In genomic region chr3:10508619-10509260, GRCh38 we compare ENCODE assay signal across 1 cellular context.
A peak's percentile ranks its signal among the peaks of the same experiment; 100 is the strongest.
TF ChIP-seq lines count a peak whose summit lies in the region.

No MANE protein-coding gene starts in this region.

TF ChIP-seq in HepG2, 621 proteins besides CTCF, POLR2A, EP300 and RAD21 (continued from another document and continues in another):
- peak; percentile 72; the same call in 1 of the 2 replicates for TF ChIP-seq HOXD1 (CRISPR knock-in tag; IDR thresholded peaks at IDR 0.05)
- no peak for TF ChIP-seq ZUFSP (CRISPR knock-in tag; IDR thresholded peaks at IDR 0.05; ENCODE audit: borderline replicate concordance)
- TF ChIP-seq TOE1 (CRISPR knock-in tag; IDR thresholded peaks at IDR 0.05): no peak
- no peak for TF ChIP-seq ARNT (IDR thresholded peaks at IDR 0.05)
- no peak; the same call in 1 of the 2 replicates for TF ChIP-seq MXD1 (CRISPR knock-in tag; IDR thresholded peaks at IDR 0.05)
- peak; percentile 42; the same call in 1 of the 2 replicates for TF ChIP-seq ZNF646 (CRISPR knock-in tag; IDR thresholded peaks at IDR 0.05)
- TF ChIP-seq TBX2 (CRISPR knock-in tag; IDR thresholded peaks at IDR 0.05; ENCODE audit: borderline replicate concordance): peak; percentile 98
- no peak for TF ChIP-seq CAMTA2 (CRISPR knock-in tag; IDR thresholded peaks at IDR 0.05; ENCODE audit: borderline replicate concordance)
- TF ChIP-seq ATF3 (CRISPR knock-in tag; IDR thresholded peaks at IDR 0.05): peak; percentile 18; the same call in 1 of the 2 replicates
- TF ChIP-seq MED13 (CRISPR knock-in tag; IDR thresholded peaks at IDR 0.05): peak; percentile 51; the same call in 1 of the 2 replicates
- peak; percentile 98 for TF ChIP-seq SKIL (CRISPR knock-in tag; IDR thresholded peaks at IDR 0.05; ENCODE audit: borderline replicate concordance)
- peak; percentile 95 for TF ChIP-seq TFAP4 (IDR thresholded peaks at IDR 0.05; ENCODE audit: borderline replicate concordance, low read depth)
- TF ChIP-seq RBM22 (optimal IDR thresholded peaks at IDR 0.05; ENCODE audit: low read length): no peak
- peak; percentile 97 for TF ChIP-seq ZGPAT (CRISPR knock-in tag; IDR thresholded peaks at IDR 0.05)
- peak; percentile 92 for TF ChIP-seq SAP130 (CRISPR knock-in tag; IDR thresholded peaks at IDR 0.05; ENCODE audit: low read depth)
- peak; percentile 91 for TF ChIP-seq PHF5A (CRISPR knock-in tag; IDR thresholded peaks at IDR 0.05; ENCODE audit: low read depth, unreplicated experiment)
- peak; percentile 96 for TF ChIP-seq NR2C2 (CRISPR knock-in tag; IDR thresholded peaks at IDR 0.05; ENCODE audit: borderline replicate concordance)
- TF ChIP-seq TGIF2 (CRISPR knock-in tag; IDR thresholded peaks at IDR 0.05): peak; percentile 97
- peak; percentile 34; the same call in 1 of the 2 replicates for TF ChIP-seq TFDP1 (CRISPR knock-in tag; IDR thresholded peaks at IDR 0.05; ENCODE audit: borderline replicate concordance)
- TF ChIP-seq ZNF710 (CRISPR knock-in tag; IDR thresholded peaks at IDR 0.05; ENCODE audit: borderline replicate concordance): peak; percentile 98
- peak; percentile 81; the same call in 1 of the 2 replicates for TF ChIP-seq TOPORS (CRISPR knock-in tag; IDR thresholded peaks at IDR 0.05)
- TF ChIP-seq ASH2L (IDR thresholded peaks at IDR 0.05; ENCODE audit: insufficient read length, low read depth, low read length): peak; percentile 34
- TF ChIP-seq KDM5B (CRISPR knock-in tag; IDR thresholded peaks at IDR 0.05; ENCODE audit: borderline replicate concordance): peak; percentile 85; the same call in 1 of the 2 replicates
- no peak; the same call in 1 of the 2 replicates for TF ChIP-seq ZNF790 (CRISPR knock-in tag; IDR thresholded peaks at IDR 0.05; ENCODE audit: borderline replicate concordance)
- TF ChIP-seq SMYD3 (CRISPR knock-in tag; IDR thresholded peaks at IDR 0.05): 0 out of 2 replicates have a peak, but pooled peaks have one; percentile 27
- peak; percentile 40; the same call in 1 of the 2 replicates for TF ChIP-seq ZNF891 (CRISPR knock-in tag; IDR thresholded peaks at IDR 0.05)
- TF ChIP-seq ZNF773 (CRISPR knock-in tag; IDR thresholded peaks at IDR 0.05; ENCODE audit: borderline replicate concordance): no peak
- TF ChIP-seq ZNF468 (CRISPR knock-in tag; IDR thresholded peaks at IDR 0.05): no peak
- no peak; the same call in 1 of the 2 replicates for TF ChIP-seq GTF3A (CRISPR knock-in tag; conservative IDR thresholded peaks at IDR 0.05)
- TF ChIP-seq ZMYM3 (CRISPR knock-in tag; IDR thresholded peaks at IDR 0.05): peak; percentile 98
- TF ChIP-seq ATF2 (CRISPR knock-in tag; IDR thresholded peaks at IDR 0.05): peak; percentile 72
- TF ChIP-seq ATF4 (CRISPR knock-in tag; IDR thresholded peaks at IDR 0.05): peak in 1 of 2 experiments; percentile 84; a peak in 2 of 4 replicates
- TF ChIP-seq ZNF615 (CRISPR knock-in tag; IDR thresholded peaks at IDR 0.05; ENCODE audit: borderline replicate concordance): no peak
- TF ChIP-seq HMGXB4 (CRISPR knock-in tag; IDR thresholded peaks at IDR 0.05; ENCODE audit: borderline replicate concordance in 1 of 2, low read depth in 1 of 2): no peak
- TF ChIP-seq STAT5B (CRISPR knock-in tag; IDR thresholded peaks at IDR 0.05): peak; percentile 81; the same call in 1 of the 2 replicates
